Comparison of ENCODE assay signal across 33 cellular contexts in the genomic region with DNA sequence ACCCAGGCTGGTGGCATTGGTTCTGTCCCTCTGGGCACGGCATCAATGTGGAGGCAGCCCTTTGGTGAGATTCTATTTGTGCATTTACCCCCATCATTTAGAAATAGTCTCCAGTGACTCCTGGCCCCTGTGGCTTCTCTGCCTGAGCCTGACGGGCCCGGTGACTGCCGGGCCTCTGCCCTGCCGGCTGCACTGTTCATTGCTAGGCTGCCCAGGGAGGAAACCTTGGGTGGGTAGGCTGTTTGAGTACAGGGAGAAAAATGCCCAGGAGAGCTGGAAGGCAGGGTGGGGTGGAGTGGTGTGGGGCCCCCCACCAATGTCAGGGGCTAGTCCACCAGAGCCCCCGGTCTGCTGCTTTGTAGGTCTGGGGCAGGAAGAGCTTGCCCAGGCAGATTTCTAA. TPM values are rescaled to one million over a fixed set of nuclear protein-coding genes. Genes with fewer than 3 reads are reported as not detected.
"Had no signal": no experiment of that assay in that cellular context is flagged by ENCODE, and none has a peak within 500 bp of the region (broad histone marks: within the 10 kb centered on the region; RNA-seq: fewer than 3 reads in every experiment).

No MANE protein-coding gene starts in this region.

- H3K79me2 ChIP-seq: hepatocyte had no signal

- H3K27ac ChIP-seq: adrenal gland, body of pancreas, esophagus squamous epithelium, gastroesophageal sphincter, heart right ventricle, hepatocyte, WERI-Rb-1 had no signal

- H3K27ac Mint-ChIP-seq: activated B cell treated with CpG ODN at 0.5 μM for 24 hours; activated naive CD4-positive, alpha-beta T cell treated with anti-CD3 and anti-CD28 coated beads for 36 hours; activated T-helper 2 cell treated with anti-CD3 and anti-CD28 coated beads, Interferon-gamma antibody, Interleukin-2, Interleukin-4, amounts not matched to agents 10 μg/mL and 5 μg/mL and 100 μg/mL, durations not matched to agents 14 hours and 24 hours and 36 hours; T-helper 1 cell treated with Interleukin-12 subunit alpha and Interleukin-12 subunit beta and Interleukin-4 antibody, amounts not matched to agents 30 μg/mL and 1 μg/mL, for 36 hours; T-helper 2 cell treated with Interferon-gamma antibody and Interleukin-4, amounts not matched to agents 5 μg/mL and 100 μg/mL, for 36 hours had no signal

- H3K4me3 Mint-ChIP-seq: activated B cell treated with CpG ODN at 0.5 μM for 24 hours; activated CD8-positive, alpha-beta T cell treated with anti-CD3 and anti-CD28 coated beads for 36 hours; activated naive CD4-positive, alpha-beta T cell treated with anti-CD3 and anti-CD28 coated beads for 36 hours; activated naive CD4-positive, alpha-beta T cell treated with anti-CD3 and anti-CD28 coated beads, Interleukin-2, amount 50 U/mL, for 24 hours; activated T-cell treated with anti-CD3 and anti-CD28 coated beads, Interleukin-2, amount 50 U/mL, for 4 hours; effector memory CD8-positive, alpha-beta T cell; T-helper 1 cell treated with Interleukin-12 subunit alpha and Interleukin-12 subunit beta and Interleukin-4 antibody, amounts not matched to agents 30 μg/mL and 1 μg/mL, for 36 hours; T-helper 2 cell treated with Interferon-gamma antibody and Interleukin-4, amounts not matched to agents 5 μg/mL and 100 μg/mL, for 36 hours had no signal

- ATAC-seq: activated CD4-positive, CD25-positive, alpha-beta regulatory T cell treated with anti-CD3 and anti-CD28 coated beads, Interleukin-2, amount 50 U/mL, for 24 hours; body of pancreas; effector memory CD8-positive, alpha-beta T cell; gastroesophageal sphincter; heart right ventricle had no signal

- DNase-seq: activated B cell treated with CpG ODN at 0.5 μM for 24 hours; activated CD4-positive, alpha-beta T cell treated with anti-CD3 and anti-CD28 coated beads for 48 hours; activated CD4-positive, alpha-beta T cell treated with anti-CD3 and anti-CD28 coated beads, Interleukin-2, amount 50 U/mL, for 1 hour; activated CD4-positive, alpha-beta T cell treated with anti-CD3 and anti-CD28 coated beads, Interleukin-2, amount 50 U/mL, for 48 hours; activated CD8-positive, alpha-beta memory T cell treated with anti-CD3 and anti-CD28 coated beads for 24 hours; activated CD8-positive, alpha-beta T cell treated with anti-CD3 and anti-CD28 coated beads for 36 hours; activated effector memory CD4-positive, alpha-beta T cell treated with anti-CD3 and anti-CD28 coated beads, Interleukin-2, amount 50 U/mL, for 16 hours; activated naive CD4-positive, alpha-beta T cell treated with anti-CD3 and anti-CD28 coated beads for 36 hours; activated T-cell treated with anti-CD3 and anti-CD28 coated beads, Interleukin-2, amount 50 U/mL, for 4 hours; adrenal gland; amygdala; aorta; body of pancreas; caudate nucleus; cortex of kidney; effector CD4-positive, alpha-beta T cell; effector memory CD8-positive, alpha-beta T cell; erythroblast; esophagus squamous epithelium; foreskin melanocyte; heart right ventricle; T1000 had no signal

- H3K9me3 Mint-ChIP-seq: activated B cell treated with CpG ODN at 0.5 μM for 24 hours; activated CD8-positive, alpha-beta T cell treated with anti-CD3 and anti-CD28 coated beads for 36 hours; activated naive CD4-positive, alpha-beta T cell treated with anti-CD3 and anti-CD28 coated beads for 36 hours; activated naive CD4-positive, alpha-beta T cell treated with anti-CD3 and anti-CD28 coated beads, Interleukin-2, amount 50 U/mL, for 24 hours; activated T-cell treated with anti-CD3 and anti-CD28 coated beads, Interleukin-2, amount 50 U/mL, for 4 hours; activated T-helper 2 cell treated with anti-CD3 and anti-CD28 coated beads, Interferon-gamma antibody, Interleukin-2, Interleukin-4, amounts not matched to agents 10 μg/mL and 5 μg/mL and 100 μg/mL, durations not matched to agents 14 hours and 24 hours and 36 hours; effector memory CD8-positive, alpha-beta T cell; T-helper 1 cell treated with Interleukin-12 subunit alpha and Interleukin-12 subunit beta and Interleukin-4 antibody, amounts not matched to agents 30 μg/mL and 1 μg/mL, for 36 hours; T-helper 2 cell treated with Interferon-gamma antibody and Interleukin-4, amounts not matched to agents 5 μg/mL and 100 μg/mL, for 36 hours had no signal

- H3K27me3 ChIP-seq: adrenal gland, body of pancreas, esophagus squamous epithelium, gastroesophageal sphincter, heart right ventricle, hepatocyte had no signal

- H3K27me3 Mint-ChIP-seq: activated B cell treated with CpG ODN at 0.5 μM for 24 hours; activated CD8-positive, alpha-beta T cell treated with anti-CD3 and anti-CD28 coated beads for 36 hours; activated naive CD4-positive, alpha-beta T cell treated with anti-CD3 and anti-CD28 coated beads, Interleukin-2, amount 50 U/mL, for 24 hours; effector memory CD8-positive, alpha-beta T cell had no signal

- H3K4me1 Mint-ChIP-seq: activated naive CD4-positive, alpha-beta T cell treated with anti-CD3 and anti-CD28 coated beads, Interleukin-2, amount 50 U/mL, for 24 hours had no signal

- H3K4me2 ChIP-seq: hepatocyte had no signal

- H3K4me1 ChIP-seq: adrenal gland, esophagus squamous epithelium, gastroesophageal sphincter had no signal

- FAIRE-seq: colon had no signal

- H3K4me3 ChIP-seq: adrenal gland, body of pancreas, esophagus squamous epithelium, gastroesophageal sphincter, heart right ventricle, hepatocyte had no signal

- H2AFZ ChIP-seq: hepatocyte had no signal

- H3K9me3 ChIP-seq: adrenal gland, body of pancreas, esophagus squamous epithelium, gastroesophageal sphincter, heart right ventricle had no signal

RNA-seq across cellular contexts. Expression of a gene that starts 23.4 kb away (rescaled TPM):
- total RNA-seq: activated B cell treated with CpG ODN at 0.5 μM for 24 hours; activated CD8-positive, alpha-beta T cell treated with anti-CD3 and anti-CD28 coated beads for 36 hours; activated naive CD4-positive, alpha-beta T cell treated with anti-CD3 and anti-CD28 coated beads for 36 hours; activated T-cell treated with anti-CD3 and anti-CD28 coated beads, Interleukin-2, amount 50 U/mL, for 4 hours; activated T-helper 2 cell treated with anti-CD3 and anti-CD28 coated beads, Interferon-gamma antibody, Interleukin-2, Interleukin-4, amounts not matched to agents 10 μg/mL and 5 μg/mL and 100 μg/mL, durations not matched to agents 14 hours and 24 hours and 36 hours; adrenal gland; fibroblast of lung; fibroblast of villous mesenchyme had no signal
- polyA plus RNA-seq: fibroblast of lung had no signal
